8 cellular contexts compared by ENCODE assay signal in the genomic region with DNA sequence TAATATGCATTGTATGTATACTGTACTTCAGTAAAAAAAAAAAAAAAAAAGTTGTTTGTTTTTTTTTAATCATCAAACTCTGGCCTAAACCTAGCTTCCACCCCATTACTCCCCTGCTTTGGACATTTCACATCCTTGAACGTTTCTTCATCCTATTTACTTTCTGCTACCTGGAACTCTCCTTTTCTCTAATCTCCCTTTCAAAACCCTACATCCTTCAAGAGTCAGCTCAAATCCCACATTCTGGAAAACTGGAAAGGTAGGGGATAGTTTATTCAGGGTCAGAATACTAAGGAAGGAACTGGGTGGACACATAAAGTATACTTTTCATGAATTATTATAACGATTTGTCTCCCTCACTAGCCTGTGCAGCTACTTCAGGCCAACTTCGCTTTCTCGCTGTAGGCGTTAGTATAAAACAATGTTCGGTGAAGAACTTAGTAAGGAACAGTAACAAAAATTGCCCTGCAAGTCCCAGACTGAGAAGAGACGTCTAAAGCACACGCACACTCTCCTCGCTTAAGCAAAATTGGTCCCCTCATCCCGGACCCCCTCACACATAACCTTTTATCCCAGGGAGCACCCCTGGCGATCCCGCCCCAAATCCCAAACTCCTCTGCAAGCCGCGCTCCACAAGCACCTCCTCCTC. TPM values are rescaled to one million over a fixed set of nuclear protein-coding genes. Genes with fewer than 3 reads are reported as not detected.
DNase-seq lines count a peak whose midpoint lies in the region; ATAC-seq and TF ChIP-seq lines count a peak whose summit lies in the region.

No MANE protein-coding gene starts in this region.

- DNase-seq in epithelial cell of prostate (ENCODE audit: low read depth, low spot score): no peak
- DNase-seq in pons (ENCODE audit: low spot score): peak; percentile 17
- DNase-seq in cerebellar cortex (ENCODE audit: low spot score): no peak
- DNase-seq in NCI-H2196 (lab: John Stamatoyannopoulos, UW; ENCODE audit: unreplicated experiment): no peak

- no peak for TF ChIP-seq CTCF in GM12875 (IDR thresholded peaks at IDR 0.05; ENCODE audit: borderline replicate concordance, insufficient read depth, low read depth, low read length)

- ATAC-seq in GM21515 (IDR thresholded peaks at IDR 0.05; ENCODE audit: unreplicated experiment) (no peak), GM19397 (IDR thresholded peaks at IDR 0.05; ENCODE audit: unreplicated experiment) (no peak)

- H3K4me3 ChIP-seq in GM12875 (ENCODE audit: low read depth, low read length): peak overlapping the region; percentile 50

- peak overlapping the region; percentile 39 for H3K27ac ChIP-seq in epithelial cell of prostate

TF ChIP-seq in PFSK-1, 5 proteins besides CTCF, POLR2A, EP300 and RAD21:
- TF ChIP-seq TAF1 (IDR thresholded peaks at IDR 0.05; ENCODE audit: borderline replicate concordance, insufficient read depth, low read length) (peak; percentile 4; the same call in 1 of the 2 replicates), SIN3A (IDR thresholded peaks at IDR 0.05; ENCODE audit: borderline replicate concordance, insufficient read depth, low read length) (no peak)

RNA-seq across cellular contexts. Expression of a gene that starts 0.8 kb away (rescaled TPM):
- 20.7 TPM for polyA plus RNA-seq in PFSK-1 (2012; ENCODE audit: insufficient read length, low read depth)

RNA-seq across cellular contexts. Expression of a gene that starts 28.0 kb away (rescaled TPM):
- 2.9 TPM for polyA plus RNA-seq in PFSK-1 (2012; ENCODE audit: insufficient read length, low read depth)
